9 cellular contexts compared by ENCODE assay signal in genomic region chr9:123206064-123206463, GRCh38.
"Had no signal": no experiment of that assay in that cellular context is flagged by ENCODE, and none has a peak within 500 bp of the region (broad histone marks: within the 10 kb centered on the region; RNA-seq: fewer than 3 reads in every experiment).

No MANE protein-coding gene starts in this region.

- ATAC-seq: GM23338 had no signal

- H3K9ac ChIP-seq: KMS-11 had no signal

- H3K27ac Mint-ChIP-seq: GM23338, H9 had no signal

- H3K4me3 Mint-ChIP-seq: GM23338, H9 had no signal

- H2AFZ ChIP-seq: GM23338 had no signal

- H3K27ac ChIP-seq: KMS-11 had no signal

- H3K9me3 Mint-ChIP-seq: GM23338 had no signal

- H3K4me3 ChIP-seq: GM23338 had no signal

- H3K4me2 ChIP-seq: GM23338, KMS-11 had no signal

- FAIRE-seq: H1, H54, HTR-8/SVneo had no signal

- DNase-seq: H9, HCEC 1CT, Karpas-422, KBM-7 had no signal
